In the genomic region with DNA sequence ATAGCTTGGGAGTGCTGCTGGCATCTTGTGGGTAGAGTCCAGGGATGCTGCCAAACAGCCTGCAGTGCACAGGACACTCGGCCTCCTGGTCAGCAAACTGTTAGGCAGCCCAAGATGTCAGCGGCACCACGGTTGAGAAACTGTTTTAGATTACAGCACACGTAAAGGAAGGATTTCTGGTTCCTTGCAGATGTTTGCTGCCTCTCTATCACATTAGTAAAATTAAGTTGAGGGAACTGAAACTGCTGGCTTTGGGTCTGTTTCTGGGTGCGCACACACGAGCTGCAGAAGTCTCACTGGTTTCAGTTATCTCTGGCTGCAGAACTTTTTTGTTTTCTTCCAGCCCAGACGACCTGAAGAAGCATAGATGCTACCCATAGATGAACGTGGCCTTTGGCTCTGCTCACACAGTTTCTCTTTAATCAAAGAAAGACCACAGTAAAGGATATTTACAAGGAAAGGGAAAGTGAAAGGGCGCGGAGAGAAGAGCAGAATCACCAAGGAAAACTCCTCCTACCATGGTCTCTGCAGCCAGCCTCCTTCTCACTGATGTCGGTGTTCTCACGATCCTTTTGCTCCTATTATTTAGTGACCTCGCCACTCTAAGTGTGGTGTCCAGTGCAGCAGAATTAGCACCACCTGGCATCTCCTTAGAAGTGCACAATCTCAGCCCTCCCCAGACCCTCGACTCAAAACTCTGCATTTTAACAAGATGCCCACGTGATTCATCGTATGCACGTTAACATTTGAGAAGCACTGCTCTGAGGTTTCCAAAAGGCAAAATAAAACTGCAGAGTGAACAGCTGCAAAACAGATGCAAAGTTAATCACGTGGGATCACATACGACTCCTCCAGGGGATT, we compare ENCODE assay signal across 8 cellular contexts. TPM values are rescaled to one million over a fixed set of nuclear protein-coding genes. Genes with fewer than 3 reads are reported as not detected.
DNase-seq lines count a peak whose midpoint lies in the region; ATAC-seq and TF ChIP-seq lines count a peak whose summit lies in the region.

No MANE protein-coding gene starts in this region.

- H4K8ac ChIP-seq in H9 (replicated peaks; ENCODE audit: insufficient read length, low read depth, low read length), result no peak overlapping the region

- H3K79me1 ChIP-seq in H9 (ENCODE audit: insufficient read depth, low read depth, low read length, poor library complexity, severe bottlenecking), result no peaks in the 10 kb centered on the region

- H3K79me2 ChIP-seq in H9 (ENCODE audit: insufficient read depth, low read length), result no peaks in the 10 kb centered on the region

- H2BK120ac ChIP-seq in H9 (ENCODE audit: low read depth, low read length, poor library complexity, severe bottlenecking), result no peak overlapping the region

- H3K36me3 Mint-ChIP-seq in H9 (ENCODE audit: insufficient read depth in 1 of 3, low read depth in 3 of 3), result no peaks in the 10 kb centered on the region

- H3K18ac ChIP-seq in H9 (ENCODE audit: insufficient read length, low read depth, low read length), result no peak overlapping the region

- H2AFZ ChIP-seq in H9 (ENCODE audit: low read length), result no peak overlapping the region

- H4K20me1 ChIP-seq in H9 (ENCODE audit: control insufficient read depth, insufficient read depth, insufficient read length), result no peaks in the 10 kb centered on the region

- no peak overlapping the region for H4K5ac ChIP-seq in H9 (ENCODE audit: insufficient read length, low read depth, low read length)

- peaks cover 23% of the 10 kb centered on the region for H3K27me3 Mint-ChIP-seq in H9 (ENCODE audit: low read depth)

- peak; percentile 76 for DNase-seq in GM10248 (ENCODE audit: extremely low spot score)
- DNase-seq in HT1080 (ENCODE audit: low read depth), result peak; percentile 48
- DNase-seq in activated T-cell treated with anti-CD3 and anti-CD28 coated beads, Interleukin-2, amount 50 U/mL, for 48 hours, result peak; percentile 56 to 58
- DNase-seq in left ventricle myocardium superior, result peak; percentile 47
- DNase-seq in stimulated activated CD4-positive, alpha-beta T cell treated with anti-CD3 and anti-CD28 coated beads, Interleukin-4, amount 100 ng/mL, for 24 hours, result peak; percentile 35
- DNase-seq in GOT3 (lab: John Stamatoyannopoulos, UW), result no peak
- no peak for DNase-seq in H9

- H3K23ac ChIP-seq in H9 (ENCODE audit: insufficient read length, low read depth, low read length), result no peak overlapping the region

- WGBS in H9 (ENCODE audit: extremely low coverage, insufficient read length, low lambda C conversion rate), result no CpG with 5 or more reads among the region's 19 CpGs

- H3K9me3 ChIP-seq in H9 (ENCODE audit: control insufficient read depth, low read depth, low read length), result no peaks in the 10 kb centered on the region

- H3K27me3 ChIP-seq in H9 (ENCODE audit: insufficient read depth, low read length), result no peaks in the 10 kb centered on the region

- CTCF ChIA-PET in GM10248 (lab: Yijun Ruan, JAX), result interaction anchor here (0.9 to 6.1 kb wide), 18 partner anchors 9 to 175 kb away, joined by 3 to 54 read pairs (median 7); no protein-coding TSS in a partner anchor

- H2BK15ac ChIP-seq in H9 (ENCODE audit: low read depth, low read length), result no peak overlapping the region

- no peak overlapping the region for H3K27ac ChIP-seq in H9 (ENCODE audit: insufficient read length, low read depth, low read length)

- H3K23me2 ChIP-seq in H9 (ENCODE audit: insufficient read length, low read depth, low read length, poor library complexity, severe bottlenecking), result no peaks in the 10 kb centered on the region

- peak; percentile 66 for ATAC-seq in GM21447 (IDR thresholded peaks at IDR 0.05; ENCODE audit: unreplicated experiment)
- peak; percentile 34 for ATAC-seq in left ventricle myocardium superior

- POLR2A ChIA-PET in GM10248 (lab: Yijun Ruan, JAX), result interaction anchor here (0.8 to 1.8 kb wide), 4 partner anchors 11 to 51 kb away, joined by 4 to 6 read pairs (median 4); a partner anchor contains a TSS

- no peak overlapping the region for H2BK20ac ChIP-seq in H9 (ENCODE audit: low read depth, low read length, poor library complexity, severe bottlenecking)

- no peak overlapping the region for H3K4me2 ChIP-seq in H9 (ENCODE audit: insufficient read depth, insufficient read length, low read length)

- no peak for TF ChIP-seq CTCF in GM10248 (IDR thresholded peaks at IDR 0.05; ENCODE audit: control extremely low read depth, extremely low read depth, low read depth, missing control alignments)
- TF ChIP-seq CTCF in H9 (conservative IDR thresholded peaks at IDR 0.05), result no peak

- H4K91ac ChIP-seq in H9 (ENCODE audit: insufficient read length, low read depth, low read length), result no peak overlapping the region

- H3T11ph ChIP-seq in H9 (ENCODE audit: low read length), result no peak overlapping the region

- H3K4ac ChIP-seq in H9 (ENCODE audit: low read depth, low read length), result no peak overlapping the region

- H3K4me3 Mint-ChIP-seq in H9, result no peak overlapping the region

- no peak overlapping the region for H3K9ac ChIP-seq in H9 (ENCODE audit: extremely low read depth, insufficient read length, low read length)

- intact Hi-C loops in left ventricle myocardium superior (cut with micrococcal nuclease), result no loop called here

- no peak overlapping the region for H2BK12ac ChIP-seq in H9 (ENCODE audit: insufficient read length, low read depth, low read length)

- H3K56ac ChIP-seq in H9 (ENCODE audit: insufficient read length, low read depth, low read length), result no peak overlapping the region

- peaks cover 23% of the 10 kb centered on the region in 2 experiments for H3K4me1 Mint-ChIP-seq in H9

- H2AK5ac ChIP-seq in H9 (ENCODE audit: insufficient read length, low read length), result no peak overlapping the region

- H2BK5ac ChIP-seq in H9 (ENCODE audit: insufficient read length, low read length), result no peak overlapping the region

- H3K27ac Mint-ChIP-seq in H9, result no peak overlapping the region

- no peaks in the 10 kb centered on the region for H3K4me1 ChIP-seq in H9 (ENCODE audit: insufficient read depth, low read length)

- H3K9me3 Mint-ChIP-seq in H9, result no peaks in the 10 kb centered on the region; a peak in 1 of 5 replicates

- no peak overlapping the region for H3K14ac ChIP-seq in H9 (ENCODE audit: insufficient read depth, low read length)

RNA-seq across cellular contexts. Expression of a gene that starts 50.6 kb away (rescaled TPM):
- 26.2 and 29.7 TPM in 2 replicates for total RNA-seq in HT1080 (2014; rRNA removed; shearing (Covaris generic))
- polyA plus RNA-seq in HT1080 (2015; cell fraction: cytosol; rRNA removed), result 10.7 and 11.4 TPM in 2 replicates
- 51.3 and 55.0 TPM in 2 replicates for polyA plus RNA-seq in HT1080 (2015; cell fraction: nucleus; rRNA removed)
- total RNA-seq in left ventricle myocardium superior (284 TPM), H9 (2021) (41.7 and 47.3 TPM in 2 replicates)

Comparison
In these comparisons a context has a peak if more than half of its experiments do, and no peak if none do; other contexts are left out.
1. DNase-seq: peak in GM10248 (single experiment), HT1080 (single experiment), activated T-cell treated with anti-CD3 and anti-CD28 coated beads, Interleukin-2, amount 50 U/mL, for 48 hours (2 of 2), left ventricle myocardium superior (single experiment) and stimulated activated CD4-positive, alpha-beta T cell treated with anti-CD3 and anti-CD28 coated beads, Interleukin-4, amount 100 ng/mL, for 24 hours (single experiment); none in GOT3 (single experiment) and H9 (single experiment).